ENCODE assay signal across 8 cellular contexts in the genomic region with DNA sequence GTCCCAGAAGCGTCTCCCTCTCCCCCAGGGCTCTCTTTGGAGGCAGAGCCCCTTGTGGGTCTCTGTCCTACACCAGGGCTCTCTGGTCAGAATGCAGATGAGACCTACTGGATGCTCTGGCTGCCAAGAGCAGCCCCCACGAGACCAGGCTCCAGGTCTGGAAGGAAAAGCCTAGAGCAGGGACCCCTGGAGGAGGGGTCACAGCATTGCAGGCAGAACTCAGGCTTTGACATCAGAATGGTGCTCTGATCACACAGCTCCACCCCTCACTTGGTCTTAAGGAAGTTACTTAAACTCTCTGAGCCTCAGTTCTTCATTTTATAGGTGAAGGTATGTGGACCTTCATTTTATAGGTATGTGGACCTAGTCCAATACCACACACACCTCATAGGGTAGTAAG.
DNase-seq lines count a peak whose midpoint lies in the region; ATAC-seq and TF ChIP-seq lines count a peak whose summit lies in the region.

No MANE protein-coding gene starts in this region.

- TF ChIP-seq CTCF in LNCAP (IDR thresholded peaks at IDR 0.05) (peak; percentile 32; the same call in 1 of the 2 replicates), nephron progenitor cell (IDR thresholded peaks at IDR 0.05) (peak; percentile 38)

- no peak overlapping the region for H3K4me3 Mint-ChIP-seq in nephron progenitor cell

- H3K27ac Mint-ChIP-seq in nephron progenitor cell = no peak overlapping the region

- no peak for ATAC-seq in GM19395 (IDR thresholded peaks at IDR 0.05; ENCODE audit: unreplicated experiment)
- no peak for ATAC-seq in GM18858 (IDR thresholded peaks at IDR 0.05; ENCODE audit: unreplicated experiment)

- H3K4me1 Mint-ChIP-seq in nephron progenitor cell = peaks cover 14% of the 10 kb centered on the region

- peaks cover 7% of the 10 kb centered on the region for H3K27me3 Mint-ChIP-seq in nephron progenitor cell (ENCODE audit: low read depth, poor library complexity)

- peak overlapping the region; percentile 70 for H3K27ac ChIP-seq in caudate nucleus (ENCODE audit: low read depth, low read length)

- DNase-seq in ELF-1 (ENCODE audit: low read depth, low spot score) = peak; percentile 72
- DNase-seq in caudate nucleus (lab: John Stamatoyannopoulos, UW) = no peak
- DNase-seq in nephron progenitor cell = no peak
- DNase-seq in HK-2 (ENCODE audit: unreplicated experiment) = no peak
- no peak for DNase-seq in foreskin melanocyte

- no peaks in the 10 kb centered on the region for H3K36me3 Mint-ChIP-seq in nephron progenitor cell (ENCODE audit: low read depth)

- H3K9me3 Mint-ChIP-seq in nephron progenitor cell = no peaks in the 10 kb centered on the region
